In the genomic region with DNA sequence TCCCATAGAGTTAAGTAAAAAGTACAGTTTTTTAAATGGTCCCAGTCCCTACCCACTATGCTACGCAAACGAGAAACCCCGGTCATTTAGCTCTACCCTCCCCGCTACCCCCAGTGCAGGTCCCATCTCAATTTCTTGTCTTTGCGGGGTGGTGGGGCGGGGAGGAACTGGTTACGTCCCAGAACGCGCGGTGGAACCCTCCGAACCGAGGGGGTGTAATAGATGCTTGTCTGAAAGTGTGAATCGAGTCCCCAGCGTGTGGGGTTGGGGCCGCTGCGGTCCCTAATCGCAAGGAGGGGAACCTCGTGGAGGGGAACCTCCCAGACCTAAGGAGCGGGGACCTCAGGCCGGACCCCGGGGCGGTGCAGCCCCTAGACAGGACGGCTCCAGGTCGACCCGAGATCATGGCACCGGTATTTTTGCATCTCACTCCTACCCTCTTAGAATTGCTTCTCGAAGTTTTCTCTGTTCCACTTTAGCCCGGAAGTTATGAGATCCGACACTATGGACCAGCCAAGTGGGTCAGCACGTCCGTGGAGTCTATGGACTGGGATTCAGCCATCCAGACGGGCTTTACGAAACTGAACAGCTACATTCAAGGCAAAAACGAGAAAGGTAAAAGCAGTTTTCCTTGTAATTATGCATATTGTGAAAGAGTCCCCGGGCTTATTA, we compare ENCODE assay signal across 1 cellular context.
TF ChIP-seq lines count a peak whose summit lies in the region.

No MANE protein-coding gene starts in this region.

TF ChIP-seq in HepG2, 621 proteins besides CTCF, POLR2A, EP300 and RAD21 (continued from another document):
- TF ChIP-seq ZNF407 (CRISPR knock-in tag; IDR thresholded peaks at IDR 0.05; ENCODE audit: not compliant biosample characterization): no peak
